ENCODE assay signal across 9 cellular contexts in genomic region chr7:151408839-151409554, GRCh38. TPM values are rescaled to one million over a fixed set of nuclear protein-coding genes. Genes with fewer than 3 reads are reported as not detected.
DNase-seq lines count a peak whose midpoint lies in the region; ATAC-seq, FAIRE-seq and TF ChIP-seq lines count a peak whose summit lies in the region.
"Had no signal": no experiment of that assay in that cellular context is flagged by ENCODE, and none has a peak within 500 bp of the region (broad histone marks: within the 10 kb centered on the region; RNA-seq: fewer than 3 reads in every experiment).

No MANE protein-coding gene starts in this region.

- 0 out of 2 replicates have a peak overlapping the region, but pooled peaks have one; percentile 7 for H2AFZ ChIP-seq in GM12878 (ENCODE audit: control insufficient read depth, low read depth, low read length)

- BruUV-seq in GM12878 (replicated peaks; lab: Mats Ljungman, UMichigan) = no TSS peak

- DNase-seq in NCI-H2227 (lab: John Stamatoyannopoulos, UW; ENCODE audit: unreplicated experiment) (peak; percentile 44), GM12878 (ENCODE audit: low read depth, low spot score) (peak; percentile 23), right lobe of liver (peak in 1 of 3 donors; percentile 49), GM10266 (ENCODE audit: extremely low spot score) (no peak), NCI-H526 treated with DMSO at 0.1 percent for 48 hours (lab: John Stamatoyannopoulos, UW) (no peak)

- H3K9ac ChIP-seq in GM12878 (ENCODE audit: control insufficient read depth, insufficient read depth, low read length) = no peak overlapping the region

- H3K27ac ChIP-seq in GM12878 (ENCODE audit: control insufficient read depth, insufficient read depth) (no peak overlapping the region), right lobe of liver (peak overlapping the region in 1 of 3 donors; percentile 9), thymus (ENCODE audit: low read depth) (peak overlapping the region; percentile 31)

- H3K4me2 ChIP-seq in GM12878 (ENCODE audit: control insufficient read depth, insufficient read depth) = peak overlapping the region; percentile 48; the same call in 1 of the 2 replicates

- SMC1A ChIA-PET in GM12878 (lab: Charles Lee; ENCODE audit: uncharacterized antibody, unreplicated experiment) = no interaction called here

- TF ChIP-seq EP300 in GM12878 (IDR thresholded peaks at IDR 0.05; ENCODE audit: borderline replicate concordance in 1 of 2, control insufficient read depth in 1 of 2, low read depth in 2 of 2, low read length in 2 of 2) = no peak

- no peak for TF ChIP-seq POLR2A in GM12878 (IDR thresholded peaks at IDR 0.05; ENCODE audit: low read depth, low read length)
- no peak for TF ChIP-seq POLR2A in right lobe of liver (IDR thresholded peaks at IDR 0.05)

- ATAC-seq in GM19463 (IDR thresholded peaks at IDR 0.05; ENCODE audit: unreplicated experiment) = peak; percentile 68
- ATAC-seq in GM12878 = peak; percentile 88
- no peak for ATAC-seq in right lobe of liver
- no peak for ATAC-seq in GM18873 (IDR thresholded peaks at IDR 0.05; ENCODE audit: low FRiP score, unreplicated experiment)

- intact Hi-C loops in GM12878 (cut with micrococcal nuclease; ENCODE audit: unreplicated experiment) = loop anchor here (2.0 kb wide), 1 partner anchor 40 kb away; no protein-coding TSS in a partner anchor
- intact Hi-C loops in right lobe of liver (cut with DNase I) = no loop called here

- H3K27me3 ChIP-seq in GM12878 (replicated peaks in 1 of 2; ENCODE audit: control insufficient read depth in 2 of 2, insufficient read depth in 2 of 2, low read length in 1 of 2) (peaks cover 12 to 15% of the 10 kb centered on the region in 2 experiments; a peak in 3 of 4 replicates), right lobe of liver (peaks cover 17 to 18% of the 10 kb centered on the region in 2 donors), thymus (ENCODE audit: control insufficient read depth, insufficient read depth) (peaks cover 54% of the 10 kb centered on the region)

- H3K36me3 ChIP-seq in GM12878 (ENCODE audit: control insufficient read depth in 2 of 2, insufficient read depth in 2 of 2, low read length in 1 of 2) (no peaks in the 10 kb centered on the region), right lobe of liver (no peaks in the 10 kb centered on the region), thymus (ENCODE audit: control insufficient read depth, insufficient read depth) (no peaks in the 10 kb centered on the region)

- CTCF ChIA-PET in GM12878 (lab: Yijun Ruan, JAX) = no interaction called here

- H4K20me1 ChIP-seq in GM12878 (ENCODE audit: control insufficient read depth, insufficient read depth) = no peaks in the 10 kb centered on the region

- 2% methylated on average over 15 of the region's 47 CpGs for WGBS in GM12878 (ENCODE audit: insufficient coverage, insufficient replicate concordance, low lambda C conversion rate, missing lambda C conversion rate)
- WGBS in right lobe of liver (ENCODE audit: insufficient coverage, low coverage, low lambda C conversion rate, missing lambda C conversion rate) = 27% methylated on average over 14 of the region's 47 CpGs
- WGBS in thymus = 11% methylated on average over 47 of the region's 47 CpGs

- peak in 2 of 3 experiments; percentile 7 to 29; a peak in 2 of 6 replicates for TF ChIP-seq CTCF in GM12878 (IDR thresholded peaks at IDR 0.05 in 2 of 3, conservative IDR thresholded peaks at IDR 0.05 in 1 of 3; ENCODE audit: control insufficient read depth in 2 of 3, extremely low read depth in 1 of 3, insufficient read depth in 1 of 3, low read depth in 3 of 3, low read length in 3 of 3)
- TF ChIP-seq CTCF in right lobe of liver (IDR thresholded peaks at IDR 0.05) = no peak
- TF ChIP-seq CTCF in GM10266 (IDR thresholded peaks at IDR 0.05; ENCODE audit: control insufficient read depth, insufficient read depth, low read depth, missing control alignments) = no peak

- POLR2A ChIA-PET in GM12878 (lab: Charles Lee) = no interaction called here

- FAIRE-seq in GM12878 (lab: Jason Lieb, UNC) = no peak

- no peaks in the 10 kb centered on the region for H3K79me2 ChIP-seq in GM12878 (ENCODE audit: control insufficient read depth, insufficient read depth, low read length)

- no peak for TF ChIP-seq RAD21 in GM12878 (IDR thresholded peaks at IDR 0.05; ENCODE audit: insufficient read depth, low read depth, low read length)

- RAD21 ChIA-PET in GM12878 (lab: Charles Lee; ENCODE audit: unreplicated experiment) = no interaction called here

- H3K9me3 ChIP-seq in GM12878 (replicated peaks; ENCODE audit: control insufficient read depth, insufficient read depth, low read length) = no peaks in the 10 kb centered on the region
- H3K9me3 ChIP-seq in right lobe of liver = no peaks in the 10 kb centered on the region
- no peaks in the 10 kb centered on the region for H3K9me3 ChIP-seq in thymus (ENCODE audit: control insufficient read depth)

- no peak overlapping the region for H3K4me3 ChIP-seq in GM12878
- H3K4me3 ChIP-seq in right lobe of liver = peak overlapping the region; percentile 21 to 32 (median 25)
- peak overlapping the region; percentile 44 for H3K4me3 ChIP-seq in thymus (ENCODE audit: low read length)

- no peaks in the 10 kb centered on the region for H3K4me1 ChIP-seq in GM12878 (ENCODE audit: control insufficient read depth, insufficient read depth, low read length)
- peaks cover 0 to 21% (median 8%) of the 10 kb centered on the region in 4 donors for H3K4me1 ChIP-seq in right lobe of liver
- H3K4me1 ChIP-seq in thymus (ENCODE audit: control insufficient read depth, insufficient read depth, low read length) = peaks cover 7% of the 10 kb centered on the region

- in situ Hi-C loops in GM12878 (cut with MboI) = no loop called here

TF ChIP-seq in GM12878, 131 proteins besides CTCF, POLR2A, EP300 and RAD21 (continues in another document):
- TF ChIP-seq BHLHE40 (IDR thresholded peaks at IDR 0.05; ENCODE audit: borderline replicate concordance in 1 of 2, low read depth in 2 of 2, low read length in 1 of 2) (peak; percentile 81 to 85), PAX5 (IDR thresholded peaks at IDR 0.05; ENCODE audit: borderline replicate concordance, low read depth, low read length) (peak; percentile 83), MTA2 (IDR thresholded peaks at IDR 0.05; ENCODE audit: low read depth) (0 out of 2 replicates have a peak, but pooled peaks have one; percentile 12), PKNOX1 (IDR thresholded peaks at IDR 0.05) (peak; percentile 55; the same call in 1 of the 2 replicates)

RNA-seq across cellular contexts. Expression of gene WDR86, which starts 0.8 kb away (rescaled TPM):
- total RNA-seq in GM12878 (2013; cell fraction: nucleolus; rRNA removed) = 5.1 and 8.3 TPM in 2 replicates
- total RNA-seq in GM12878 (2014; rRNA removed) (not detected in 2 replicates), GM12878 (2014; rRNA removed; fragmentation: Illumina TruSeq; extraction: Trizol) (not detected in 2 replicates), GM12878 (2021) (not detected in 2 replicates), right lobe of liver (under 1 TPM in 5 of 6 experiments, not detected in 1; 0.31 to 0.74 (median 0.44) TPM)
- 0.29 TPM for polyA plus RNA-seq in GM12878 (2011; ENCODE audit: low read depth)
- polyA plus RNA-seq in GM12878 (2011; rRNA removed) (0.15 and 0.22 TPM in 2 replicates), GM12878 (2014; fragmentation: Illumina TruSeq; extraction: Trizol) (not detected in 2 replicates), GM12878 (2014; fragmentation: Nextera tagmentation; extraction: Ambion mirVana) (under 1 TPM in 1 of 2 experiments, not detected in 1; 0.05 TPM), GM12878 (2014; rRNA removed) (not detected in 2 replicates), GM12878 (2016; fragmentation: Nextera tagmentation; extraction: Ambion mirVana) (under 1 TPM in 1 of 2 experiments, not detected in 1; 0.19 TPM), thymus (1.3 TPM)
- polyA plus RNA-seq in GM12878 (2011; cell fraction: cytosol; rRNA removed) = 0.24 and 0.38 TPM in 2 replicates
- polyA plus RNA-seq in GM12878 (2011; cell fraction: nucleus; rRNA removed) = 2.7 and 4.6 TPM in 2 replicates
- polyA plus RNA-seq in GM12878 (2012) = 0.26 and 0.65 TPM in 2 replicates
- polyA minus RNA-seq in GM12878 (2011; rRNA and poly(A)+ RNA removed) = 0.37 and 1.0 TPM in 2 replicates
- not detected in 2 replicates for polyA minus RNA-seq in GM12878 (2011; cell fraction: cytosol; rRNA and poly(A)+ RNA removed)
- polyA minus RNA-seq in GM12878 (2011; cell fraction: nucleus; rRNA and poly(A)+ RNA removed) = 0.57 and 0.73 TPM in 2 replicates
- total RNA-seq: pulmonary artery endothelial cell had no signal

RNA-seq across cellular contexts. Expression of gene CRYGN, which starts 30.9 kb away (rescaled TPM):
- total RNA-seq in GM12878 (2013; cell fraction: nucleolus; rRNA removed) = 0.32 TPM in 1 of 2 replicates, not detected in the other
- not detected in 2 replicates for total RNA-seq in GM12878 (2014; rRNA removed)
- total RNA-seq in GM12878 (2014; rRNA removed; fragmentation: Illumina TruSeq; extraction: Trizol) = not detected in 2 replicates
- not detected in 2 replicates for total RNA-seq in GM12878 (2021)
- polyA plus RNA-seq in GM12878 (2011; ENCODE audit: low read depth) = not detected
- polyA plus RNA-seq in GM12878 (2011; rRNA removed) = not detected in 2 replicates
- polyA plus RNA-seq in GM12878 (2011; cell fraction: cytosol; rRNA removed) = 0.03 TPM in 1 of 2 replicates, not detected in the other
- polyA plus RNA-seq in GM12878 (2011; cell fraction: nucleus; rRNA removed) = 0.34 and 0.44 TPM in 2 replicates
- polyA plus RNA-seq in GM12878 (2012) = not detected in 2 replicates
- not detected in 2 replicates for polyA plus RNA-seq in GM12878 (2014; fragmentation: Illumina TruSeq; extraction: Trizol)
- polyA plus RNA-seq in GM12878 (2014; fragmentation: Nextera tagmentation; extraction: Ambion mirVana) = not detected
- not detected in 2 replicates for polyA plus RNA-seq in GM12878 (2014; rRNA removed)
- not detected for polyA plus RNA-seq in GM12878 (2016; fragmentation: Nextera tagmentation; extraction: Ambion mirVana)
- not detected in 2 replicates for polyA minus RNA-seq in GM12878 (2011; rRNA and poly(A)+ RNA removed)
- not detected in 2 replicates for polyA minus RNA-seq in GM12878 (2011; cell fraction: cytosol; rRNA and poly(A)+ RNA removed)
- polyA minus RNA-seq in GM12878 (2011; cell fraction: nucleus; rRNA and poly(A)+ RNA removed) = 0.36 TPM in 1 of 2 replicates, not detected in the other
- total RNA-seq in right lobe of liver = not detected
- polyA plus RNA-seq in thymus = 0.34 TPM
- total RNA-seq: pulmonary artery endothelial cell had no signal

Comparison
In these comparisons a context has a peak if more than half of its experiments do, and no peak if none do; other contexts are left out.
1. ATAC-seq: peak in GM19463 (single experiment) and GM12878 (single experiment); none in right lobe of liver (0 of 4) and GM18873 (single experiment).
2. DNase-seq: peak in NCI-H2227 (single experiment) and GM12878 (single experiment); none in GM10266 (single experiment) and NCI-H526 treated with DMSO at 0.1 percent for 48 hours (single experiment).
3. CTCF ChIP-seq: peak in GM12878 (2 of 3); none in right lobe of liver (0 of 4) and GM10266 (single experiment).